ENCODE assay signal across 8 cellular contexts in genomic region chr14:67619446-67620216, GRCh38. TPM values are rescaled to one million over a fixed set of nuclear protein-coding genes. Genes with fewer than 3 reads are reported as not detected.
DNase-seq lines count a peak whose midpoint lies in the region; ATAC-seq and TF ChIP-seq lines count a peak whose summit lies in the region.

ARG2 (plus strand) TSS chr14:67619920; CDS start chr14:67619978, 58 bp downstream.

- H3K27ac Mint-ChIP-seq in natural killer cell treated with Interleukin-12 subunit alpha and Interleukin-12 subunit beta and Interleukin-15 and Interleukin-18, amount 100 ng/mL, for 72 hours = peak within 1 kb of the TSS; percentile 67 to 90

- H3K4me1 Mint-ChIP-seq in natural killer cell treated with Interleukin-12 subunit alpha and Interleukin-12 subunit beta and Interleukin-15 and Interleukin-18, amount 100 ng/mL, for 72 hours (ENCODE audit: low read depth in 2 of 2) = peaks cover 28 to 33% of the 10 kb centered on the region in 2 donors

- H3K27me3 Mint-ChIP-seq in natural killer cell treated with Interleukin-12 subunit alpha and Interleukin-12 subunit beta and Interleukin-15 and Interleukin-18, amount 100 ng/mL, for 72 hours = peaks cover 0 to 14% of the 10 kb centered on the region in 2 donors

- TF ChIP-seq CTCF in LNCAP (IDR thresholded peaks at IDR 0.05) = peak; percentile 22; the same call in 1 of the 2 replicates
- TF ChIP-seq CTCF in fibroblast of pulmonary artery (IDR thresholded peaks at IDR 0.05; ENCODE audit: low read length, missing control alignments) = no peak

- H3K4me3 ChIP-seq in fibroblast of pulmonary artery (replicated peaks; ENCODE audit: low read depth, low read length) = peak within 1 kb of the TSS; percentile 70

- ATAC-seq in natural killer cell treated with Interleukin-12 subunit alpha and Interleukin-12 subunit beta and Interleukin-15 and Interleukin-18, amount 100 ng/mL, for 72 hours = peak; percentile 99
- peak; percentile 90 for ATAC-seq in stimulated activated naive CD8-positive, alpha-beta T cell treated with anti-CD3 and anti-CD28 coated beads, Interleukin-15, Interleukin-2, amounts not matched to agents 100 U/mL and 50 U/mL, for 24 hours

- H3K4me3 Mint-ChIP-seq in natural killer cell treated with Interleukin-12 subunit alpha and Interleukin-12 subunit beta and Interleukin-15 and Interleukin-18, amount 100 ng/mL, for 72 hours = peak within 1 kb of the TSS; percentile 88

- H3K36me3 Mint-ChIP-seq in natural killer cell treated with Interleukin-12 subunit alpha and Interleukin-12 subunit beta and Interleukin-15 and Interleukin-18, amount 100 ng/mL, for 72 hours = no peaks in the 10 kb centered on the region

- DNase-seq in Daoy (ENCODE audit: low read depth) (peak; percentile 97), GOT3 (lab: John Stamatoyannopoulos, UW) (peak; percentile 30), RPMI8226 (peak; percentile 94), fibroblast of pulmonary artery (ENCODE audit: low read depth) (peak; percentile 95)
- DNase-seq in activated T-helper 9 cell treated with anti-CD3 and anti-CD28 coated beads, Interleukin-2, amount 50 U/mL, for 16 hours (ENCODE audit: low read depth) = peak; percentile 97
- peak; percentile 98 for DNase-seq in natural killer cell treated with Interleukin-12 subunit alpha and Interleukin-12 subunit beta and Interleukin-15 and Interleukin-18, amount 100 ng/mL, for 72 hours (ENCODE audit: low spot score)
- peak; percentile 99 for DNase-seq in stimulated activated naive CD8-positive, alpha-beta T cell treated with anti-CD3 and anti-CD28 coated beads, Interleukin-15, Interleukin-2, amounts not matched to agents 100 U/mL and 50 U/mL, for 24 hours

- no peaks in the 10 kb centered on the region for H3K9me3 Mint-ChIP-seq in natural killer cell treated with Interleukin-12 subunit alpha and Interleukin-12 subunit beta and Interleukin-15 and Interleukin-18, amount 100 ng/mL, for 72 hours

RNA-seq across cellular contexts. Expression of gene ARG2, which starts in this region (rescaled TPM):
- total RNA-seq in Daoy (2014; rRNA removed; shearing (Covaris generic)) = 19.4 and 37.1 TPM in 2 replicates
- 1 to 10 TPM; 4.3 to 8.0 TPM for total RNA-seq in natural killer cell treated with Interleukin-12 subunit alpha and Interleukin-12 subunit beta and Interleukin-15 and Interleukin-18, amount 100 ng/mL, for 72 hours

Comparison
In these comparisons a context has a peak if more than half of its experiments do, and no peak if none do; other contexts are left out.
1. Peak in every context shown above with its lines: DNase-seq, ATAC-seq and H3K4me3 ChIP-seq.
2. DNase-seq: peak in every context shown above with its lines; median percentile 99 in stimulated activated naive CD8-positive, alpha-beta T cell treated with anti-CD3 and anti-CD28 coated beads, Interleukin-15, Interleukin-2, amounts not matched to agents 100 U/mL and 50 U/mL, for 24 hours; 98 in natural killer cell treated with Interleukin-12 subunit alpha and Interleukin-12 subunit beta and Interleukin-15 and Interleukin-18, amount 100 ng/mL, for 72 hours; 97 in Daoy; 97 in activated T-helper 9 cell treated with anti-CD3 and anti-CD28 coated beads, Interleukin-2, amount 50 U/mL, for 16 hours; 95 in fibroblast of pulmonary artery; 94 in RPMI8226; 30 in GOT3.